1 cellular context compared by ENCODE assay signal in the genomic region with DNA sequence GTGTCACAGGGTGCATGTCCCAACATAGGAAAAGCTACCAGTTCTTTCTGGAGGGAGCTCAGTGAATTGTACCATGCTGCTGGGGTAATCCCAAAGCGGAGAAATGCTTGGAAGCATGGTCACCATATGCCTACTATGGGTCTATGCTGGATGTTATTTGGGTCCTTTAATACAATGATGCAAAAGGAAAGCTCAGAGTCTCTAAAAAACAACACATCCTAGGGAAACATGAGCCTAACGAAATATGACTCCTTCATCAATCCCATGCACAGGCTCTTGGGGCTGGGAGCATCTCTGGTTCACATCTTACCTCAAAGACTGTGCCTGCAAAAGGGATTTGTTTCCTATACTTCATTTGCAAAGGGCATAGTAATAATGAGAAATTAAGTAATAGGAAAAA.
TF ChIP-seq lines count a peak whose summit lies in the region.

No MANE protein-coding gene starts in this region.

TF ChIP-seq in GM23338, 12 proteins besides CTCF, POLR2A, EP300 and RAD21 (continued from another document):
- TF ChIP-seq, protein P1, sequence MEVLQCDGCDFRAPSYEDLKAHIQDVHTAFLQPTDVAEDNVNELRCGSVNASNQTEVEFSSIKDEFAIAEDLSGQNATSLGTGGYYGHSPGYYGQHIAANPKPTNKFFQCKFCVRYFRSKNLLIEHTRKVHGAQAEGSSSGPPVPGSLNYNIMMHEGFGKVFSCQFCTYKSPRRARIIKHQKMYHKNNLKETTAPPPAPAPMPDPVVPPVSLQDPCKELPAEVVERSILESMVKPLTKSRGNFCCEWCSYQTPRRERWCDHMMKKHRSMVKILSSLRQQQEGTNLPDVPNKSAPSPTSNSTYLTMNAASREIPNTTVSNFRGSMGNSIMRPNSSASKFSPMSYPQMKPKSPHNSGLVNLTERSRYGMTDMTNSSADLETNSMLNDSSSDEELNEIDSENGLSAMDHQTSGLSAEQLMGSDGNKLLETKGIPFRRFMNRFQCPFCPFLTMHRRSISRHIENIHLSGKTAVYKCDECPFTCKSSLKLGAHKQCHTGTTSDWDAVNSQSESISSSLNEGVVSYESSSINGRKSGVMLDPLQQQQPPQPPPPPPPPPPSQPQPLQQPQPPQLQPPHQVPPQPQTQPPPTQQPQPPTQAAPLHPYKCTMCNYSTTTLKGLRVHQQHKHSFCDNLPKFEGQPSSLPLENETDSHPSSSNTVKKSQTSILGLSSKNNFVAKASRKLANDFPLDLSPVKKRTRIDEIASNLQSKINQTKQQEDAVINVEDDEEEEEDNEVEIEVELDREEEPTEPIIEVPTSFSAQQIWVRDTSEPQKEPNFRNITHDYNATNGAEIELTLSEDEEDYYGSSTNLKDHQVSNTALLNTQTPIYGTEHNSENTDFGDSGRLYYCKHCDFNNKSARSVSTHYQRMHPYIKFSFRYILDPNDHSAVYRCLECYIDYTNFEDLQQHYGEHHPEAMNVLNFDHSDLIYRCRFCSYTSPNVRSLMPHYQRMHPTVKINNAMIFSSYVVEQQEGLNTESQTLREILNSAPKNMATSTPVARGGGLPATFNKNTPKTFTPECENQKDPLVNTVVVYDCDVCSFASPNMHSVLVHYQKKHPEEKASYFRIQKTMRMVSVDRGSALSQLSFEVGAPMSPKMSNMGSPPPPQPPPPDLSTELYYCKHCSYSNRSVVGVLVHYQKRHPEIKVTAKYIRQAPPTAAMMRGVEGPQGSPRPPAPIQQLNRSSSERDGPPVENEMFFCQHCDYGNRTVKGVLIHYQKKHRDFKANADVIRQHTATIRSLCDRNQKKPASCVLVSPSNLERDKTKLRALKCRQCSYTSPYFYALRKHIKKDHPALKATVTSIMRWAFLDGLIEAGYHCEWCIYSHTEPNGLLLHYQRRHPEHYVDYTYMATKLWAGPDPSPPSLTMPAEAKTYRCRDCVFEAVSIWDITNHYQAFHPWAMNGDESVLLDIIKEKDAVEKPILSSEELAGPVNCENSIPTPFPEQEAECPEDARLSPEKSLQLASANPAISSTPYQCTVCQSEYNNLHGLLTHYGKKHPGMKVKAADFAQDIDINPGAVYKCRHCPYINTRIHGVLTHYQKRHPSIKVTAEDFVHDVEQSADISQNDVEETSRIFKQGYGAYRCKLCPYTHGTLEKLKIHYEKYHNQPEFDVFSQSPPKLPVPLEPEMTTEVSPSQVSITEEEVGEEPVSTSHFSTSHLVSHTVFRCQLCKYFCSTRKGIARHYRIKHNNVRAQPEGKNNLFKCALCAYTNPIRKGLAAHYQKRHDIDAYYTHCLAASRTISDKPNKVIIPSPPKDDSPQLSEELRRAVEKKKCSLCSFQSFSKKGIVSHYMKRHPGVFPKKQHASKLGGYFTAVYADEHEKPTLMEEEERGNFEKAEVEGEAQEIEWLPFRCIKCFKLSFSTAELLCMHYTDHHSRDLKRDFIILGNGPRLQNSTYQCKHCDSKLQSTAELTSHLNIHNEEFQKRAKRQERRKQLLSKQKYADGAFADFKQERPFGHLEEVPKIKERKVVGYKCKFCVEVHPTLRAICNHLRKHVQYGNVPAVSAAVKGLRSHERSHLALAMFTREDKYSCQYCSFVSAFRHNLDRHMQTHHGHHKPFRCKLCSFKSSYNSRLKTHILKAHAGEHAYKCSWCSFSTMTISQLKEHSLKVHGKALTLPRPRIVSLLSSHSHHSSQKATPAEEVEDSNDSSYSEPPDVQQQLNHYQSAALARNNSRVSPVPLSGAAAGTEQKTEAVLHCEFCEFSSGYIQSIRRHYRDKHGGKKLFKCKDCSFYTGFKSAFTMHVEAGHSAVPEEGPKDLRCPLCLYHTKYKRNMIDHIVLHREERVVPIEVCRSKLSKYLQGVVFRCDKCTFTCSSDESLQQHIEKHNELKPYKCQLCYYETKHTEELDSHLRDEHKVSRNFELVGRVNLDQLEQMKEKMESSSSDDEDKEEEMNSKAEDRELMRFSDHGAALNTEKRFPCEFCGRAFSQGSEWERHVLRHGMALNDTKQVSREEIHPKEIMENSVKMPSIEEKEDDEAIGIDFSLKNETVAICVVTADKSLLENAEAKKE (CRISPR knock-in tag; IDR thresholded peaks at IDR 0.05) = no peak
